Comparison of ENCODE assay signal across 8 cellular contexts in genomic region chr20:44671541-44671940, GRCh38. TPM values are rescaled to one million over a fixed set of nuclear protein-coding genes. Genes with fewer than 3 reads are reported as not detected.
DNase-seq lines count a peak whose midpoint lies in the region; ATAC-seq lines count a peak whose summit lies in the region.
"Not testable (repeated sequence)": the region's sequence is repeated elsewhere in the genome, so short reads cannot be mapped to it uniquely, and the experiment has no call there.
"Had no signal": no experiment of that assay in that cellular context is flagged by ENCODE, and none has a peak within 500 bp of the region (broad histone marks: within the 10 kb centered on the region; RNA-seq: fewer than 3 reads in every experiment).

No MANE protein-coding gene starts in this region.

- ATAC-seq in GM21529 (IDR thresholded peaks at IDR 0.05; ENCODE audit: unreplicated experiment), result peak; percentile 47
- ATAC-seq in naive thymus-derived CD8-positive, alpha-beta T cell, result peak; percentile 98

- not testable (repeated sequence) for H3K9me3 Mint-ChIP-seq in activated naive CD4-positive, alpha-beta T cell treated with anti-CD3 and anti-CD28 coated beads, Interleukin-2, amount 50 U/mL, for 24 hours; naive thymus-derived CD8-positive, alpha-beta T cell

- not testable (repeated sequence) for H3K36me3 Mint-ChIP-seq in activated naive CD4-positive, alpha-beta T cell treated with anti-CD3 and anti-CD28 coated beads, Interleukin-2, amount 50 U/mL, for 24 hours; naive thymus-derived CD8-positive, alpha-beta T cell

- not testable (repeated sequence) for H3K27me3 Mint-ChIP-seq in activated naive CD4-positive, alpha-beta T cell treated with anti-CD3 and anti-CD28 coated beads, Interleukin-2, amount 50 U/mL, for 24 hours; naive thymus-derived CD8-positive, alpha-beta T cell

- not testable (repeated sequence) for H3K27ac Mint-ChIP-seq in activated naive CD4-positive, alpha-beta T cell treated with anti-CD3 and anti-CD28 coated beads, Interleukin-2, amount 50 U/mL, for 24 hours; naive thymus-derived CD8-positive, alpha-beta T cell

- H3K4me3 Mint-ChIP-seq in activated naive CD4-positive, alpha-beta T cell treated with anti-CD3 and anti-CD28 coated beads, Interleukin-2, amount 50 U/mL, for 24 hours, result peak overlapping the region; percentile 90
- peak overlapping the region in 7 of 10 donors; percentile 92 to 96 (median 94) for H3K4me3 Mint-ChIP-seq in naive thymus-derived CD8-positive, alpha-beta T cell

- not testable (repeated sequence) for H3K4me1 Mint-ChIP-seq in activated naive CD4-positive, alpha-beta T cell treated with anti-CD3 and anti-CD28 coated beads, Interleukin-2, amount 50 U/mL, for 24 hours
- H3K4me1 Mint-ChIP-seq in naive thymus-derived CD8-positive, alpha-beta T cell, result peaks cover 7 to 26% (median 8%) of the 10 kb centered on the region in 4 donors

- POLR2A ChIA-PET in naive thymus-derived CD8-positive, alpha-beta T cell (lab: Charles Lee), result interaction anchor here (0.6 to 1.4 kb wide), 11 partner anchors 12 to 1089 kb away, joined by 3 to 11 read pairs (median 5); no protein-coding TSS in a partner anchor

- peak; percentile 51 for DNase-seq in NK-92 treated with Interleukin-12 subunit alpha and Interleukin-12 subunit beta, amount 100 ng/mL, for 24 hours (lab: John Stamatoyannopoulos, UW)
- DNase-seq in UCSD-AML1 (lab: John Stamatoyannopoulos, UW; ENCODE audit: unreplicated experiment), result peak; percentile 48
- peak; percentile 70 for DNase-seq in activated CD8-positive, alpha-beta memory T cell treated with anti-CD3 and anti-CD28 coated beads, Interleukin-2, amount 50 U/mL, for 48 hours
- peak; percentile 27 to 78 (median 58) for DNase-seq in naive thymus-derived CD8-positive, alpha-beta T cell
- peak; percentile 32 to 48 (median 38) for DNase-seq in stimulated activated CD4-positive, alpha-beta T cell treated with anti-CD3 and anti-CD28 coated beads, TNF-alpha, amount 100 ng/mL, for 48 hours (ENCODE audit: low read depth in 3 of 3)

RNA-seq across cellular contexts. Expression of gene ADA, which starts 20.0 kb away (rescaled TPM):
- 10 to 100 TPM; 24.1 to 24.2 TPM for total RNA-seq in naive thymus-derived CD8-positive, alpha-beta T cell
- polyA plus RNA-seq in naive thymus-derived CD8-positive, alpha-beta T cell, result 10 to 100 TPM; 31.2 to 47.1 (median 38.2) TPM

RNA-seq across cellular contexts. Expression of gene CCN5, which starts 43.6 kb away (rescaled TPM):
- not detected for total RNA-seq in naive thymus-derived CD8-positive, alpha-beta T cell
- polyA plus RNA-seq in naive thymus-derived CD8-positive, alpha-beta T cell, result not detected
- total RNA-seq: GM23338 had no signal
- polyA plus RNA-seq: GM23338 had no signal

Comparison
In these comparisons a context has a peak if more than half of its experiments do, and no peak if none do; other contexts are left out.
1. Peak in every context shown above with its lines: DNase-seq and ATAC-seq.